ENCODE assay signal across 1 cellular context in the genomic region with DNA sequence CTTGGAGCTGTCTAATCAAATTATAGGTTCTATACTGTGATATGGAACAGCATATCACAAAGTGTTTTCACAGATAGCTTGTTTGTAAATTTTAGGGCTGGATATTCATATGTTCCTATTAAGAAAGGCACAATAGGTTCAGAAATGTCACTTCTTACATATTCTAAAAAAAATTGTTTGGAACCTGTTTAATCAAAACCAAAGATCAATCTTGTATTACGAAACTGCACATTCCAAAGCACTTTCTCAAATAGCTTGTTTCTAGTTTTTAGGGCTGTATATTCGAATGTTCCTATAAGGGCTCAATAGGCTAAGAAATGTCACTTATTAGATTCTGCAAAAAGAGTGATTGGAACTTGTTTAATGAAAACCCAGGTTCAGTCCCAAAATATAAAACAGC.
TF ChIP-seq lines count a peak whose summit lies in the region.

No MANE protein-coding gene starts in this region.

TF ChIP-seq in HepG2, 621 proteins besides CTCF, POLR2A, EP300 and RAD21 (continued from another document):
- TF ChIP-seq, protein P1, sequence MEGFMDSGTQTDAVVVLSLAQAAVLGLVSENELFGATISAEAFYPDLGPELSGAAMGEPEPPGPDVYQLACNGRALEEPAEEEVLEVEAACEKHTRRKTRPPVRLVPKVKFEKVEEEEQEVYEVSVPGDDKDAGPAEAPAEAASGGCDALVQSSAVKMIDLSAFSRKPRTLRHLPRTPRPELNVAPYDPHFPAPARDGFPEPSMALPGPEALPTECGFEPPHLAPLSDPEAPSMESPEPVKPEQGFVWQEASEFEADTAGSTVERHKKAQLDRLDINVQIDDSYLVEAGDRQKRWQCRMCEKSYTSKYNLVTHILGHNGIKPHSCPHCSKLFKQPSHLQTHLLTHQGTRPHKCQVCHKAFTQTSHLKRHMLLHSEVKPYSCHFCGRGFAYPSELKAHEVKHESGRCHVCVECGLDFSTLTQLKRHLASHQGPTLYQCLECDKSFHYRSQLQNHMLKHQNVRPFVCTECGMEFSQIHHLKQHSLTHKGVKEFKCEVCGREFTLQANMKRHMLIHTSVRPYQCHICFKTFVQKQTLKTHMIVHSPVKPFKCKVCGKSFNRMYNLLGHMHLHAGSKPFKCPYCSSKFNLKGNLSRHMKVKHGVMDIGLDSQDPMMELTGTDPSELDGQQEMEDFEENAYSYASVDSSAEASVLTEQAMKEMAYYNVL (CRISPR knock-in tag; IDR thresholded peaks at IDR 0.05; ENCODE audit: borderline replicate concordance) = no peak
- TF ChIP-seq ZNF75D (CRISPR knock-in tag; IDR thresholded peaks at IDR 0.05; ENCODE audit: borderline replicate concordance) (no peak), ATRX (CRISPR knock-in tag; IDR thresholded peaks at IDR 0.05; ENCODE audit: borderline replicate concordance) (no peak)
